ENCODE assay signal across 20 cellular contexts in genomic region chr20:19619904-19620430, GRCh38.
DNase-seq lines count a peak whose midpoint lies in the region; ATAC-seq, FAIRE-seq and TF ChIP-seq lines count a peak whose summit lies in the region.
"Had no signal": no experiment of that assay in that cellular context is flagged by ENCODE, and none has a peak within 500 bp of the region (broad histone marks: within the 10 kb centered on the region; RNA-seq: fewer than 3 reads in every experiment).

No MANE protein-coding gene starts in this region.

- DNase-seq in GM23338 (ENCODE audit: low spot score), result no peak
- DNase-seq in H1 (ENCODE audit: low read depth in 1 of 2, low spot score in 2 of 2), result no peak
- no peak for DNase-seq in EL
- no peak for DNase-seq in activated naive CD4-positive, alpha-beta T cell (lab: John Stamatoyannopoulos, UW)
- no peak for DNase-seq in stimulated activated naive CD8-positive, alpha-beta T cell treated with anti-CD3 and anti-CD28 coated beads, Interleukin-15, amount 100 ng/mL, for 72 hours
- DNase-seq: ACHN; BE2C; C1 segment of cervical spinal cord; CD4-positive, CD25-positive, alpha-beta regulatory T cell; CD8-positive, alpha-beta memory T cell; DMS 273 treated with DMSO at 0.1 percent for 48 hours; DND-41; GOT3; HCEC 1CT; KBM-7 had no signal

- H3K56ac ChIP-seq in H1 (replicated peaks; ENCODE audit: insufficient read length, low read depth, low read length), result no peak overlapping the region

- no peak overlapping the region for H4K91ac ChIP-seq in H1 (replicated peaks; ENCODE audit: insufficient read length, low read length)

- no peak overlapping the region for H3K18ac ChIP-seq in H1 (ENCODE audit: extremely low read depth, low read length)

- POLR2A ChIA-PET in H1 (lab: Charles Lee; ENCODE audit: partially characterized antibody), result interaction anchor here (1.7 kb wide), 1 partner anchor 9 kb away, joined by 5 read pairs; no protein-coding TSS in a partner anchor

- peaks cover 12% of the 10 kb centered on the region for H3K9me3 Mint-ChIP-seq in GM23338
- H3K9me3 Mint-ChIP-seq in nephron, result peaks cover 9% of the 10 kb centered on the region
- peaks cover 11% of the 10 kb centered on the region in 2 donors for H3K9me3 Mint-ChIP-seq in stimulated activated naive CD8-positive, alpha-beta T cell treated with anti-CD3 and anti-CD28 coated beads, Interleukin-15, amount 100 ng/mL, for 72 hours

- no peak overlapping the region for H2AK5ac ChIP-seq in H1 (ENCODE audit: low read depth, low read length)

- no peak overlapping the region for H2BK15ac ChIP-seq in H1 (ENCODE audit: low read length)

- TF ChIP-seq EP300 in H1 (IDR thresholded peaks at IDR 0.05; ENCODE audit: borderline replicate concordance in 1 of 2, low read depth in 2 of 2, low read length in 2 of 2), result no peak

- H3K4me1 Mint-ChIP-seq in GM23338 (peaks cover 30% of the 10 kb centered on the region), nephron (peaks cover 66% of the 10 kb centered on the region)
- H3K4me1 Mint-ChIP-seq in stimulated activated naive CD8-positive, alpha-beta T cell treated with anti-CD3 and anti-CD28 coated beads, Interleukin-15, amount 100 ng/mL, for 72 hours, result no peaks in the 10 kb centered on the region
- H3K4me1 Mint-ChIP-seq: CD4-positive, CD25-positive, alpha-beta regulatory T cell; CD8-positive, alpha-beta memory T cell; IgD-negative memory B cell had no signal

- H3K27ac ChIP-seq in GM23338 (ENCODE audit: low read depth) (no peak overlapping the region), HUES64 (ENCODE audit: low read depth, low read length) (peak overlapping the region; percentile 9; the same call in 1 of the 2 replicates), H1 (ENCODE audit: low read depth, low read length) (no peak overlapping the region)

- H3K23me2 ChIP-seq in H1 (ENCODE audit: low read depth, low read length), result no peaks in the 10 kb centered on the region

- H3K36me3 ChIP-seq in GM23338 (ENCODE audit: insufficient read depth) (no peaks in the 10 kb centered on the region), HUES64 (ENCODE audit: insufficient read depth, low read length) (no peaks in the 10 kb centered on the region), H1 (ENCODE audit: control insufficient read depth in 2 of 4, insufficient read depth in 4 of 4, low read length in 3 of 4) (no peaks in the 10 kb centered on the region)
- H3K36me3 ChIP-seq: BE2C had no signal

- H3K9me3 ChIP-seq in HUES64 (ENCODE audit: insufficient read depth, low read depth, low read length) (peaks cover 6% of the 10 kb centered on the region; the same call in 1 of the 2 replicates), H1 (ENCODE audit: insufficient read depth in 2 of 2, low read depth in 1 of 2, low read length in 1 of 2) (peaks cover 5 to 8% of the 10 kb centered on the region in 2 experiments; a peak in 2 of 4 replicates)
- H3K9me3 ChIP-seq: BE2C had no signal

- no peak overlapping the region for H3K23ac ChIP-seq in H1 (ENCODE audit: insufficient read length)

- no peak overlapping the region for H3K27ac Mint-ChIP-seq in GM23338
- H3K27ac Mint-ChIP-seq in nephron, result peak overlapping the region; percentile 33 to 40 (median 33)
- H3K27ac Mint-ChIP-seq in stimulated activated naive CD8-positive, alpha-beta T cell treated with anti-CD3 and anti-CD28 coated beads, Interleukin-15, amount 100 ng/mL, for 72 hours, result no peak overlapping the region
- H3K27ac Mint-ChIP-seq: CD4-positive, CD25-positive, alpha-beta regulatory T cell; IgD-negative memory B cell had no signal

- H3K79me2 ChIP-seq in GM23338 (replicated peaks; ENCODE audit: insufficient read depth) (no peaks in the 10 kb centered on the region), H1 (ENCODE audit: control insufficient read depth in 1 of 2, insufficient read depth in 2 of 2, low read length in 2 of 2) (no peaks in the 10 kb centered on the region)

- TF ChIP-seq RAD21 in H1 (IDR thresholded peaks at IDR 0.05 in 1 of 2, conservative IDR thresholded peaks at IDR 0.05 in 1 of 2; ENCODE audit: low read depth in 2 of 2, low read length in 2 of 2), result no peak

- no peak overlapping the region for H2BK120ac ChIP-seq in H1 (replicated peaks; ENCODE audit: low read depth, low read length)

- H3K4me1 ChIP-seq in GM23338 (ENCODE audit: insufficient read depth) (peaks cover 21% of the 10 kb centered on the region), HUES64 (ENCODE audit: insufficient read depth, low read length) (peaks cover 24% of the 10 kb centered on the region), H1 (replicated peaks in 1 of 4; ENCODE audit: control insufficient read depth in 3 of 4, insufficient read depth in 4 of 4, low read length in 3 of 4) (peaks cover 0 to 24% (median 8%) of the 10 kb centered on the region in 4 experiments; a peak in 3 of 7 replicates)
- H3K4me1 ChIP-seq: BE2C had no signal

- H3K14ac ChIP-seq in H1 (ENCODE audit: insufficient read length), result no peak overlapping the region

- H2BK12ac ChIP-seq in H1 (ENCODE audit: low read depth, low read length), result no peak overlapping the region

- no peak for FAIRE-seq in H1 (lab: Jason Lieb, UNC)
- FAIRE-seq: G401.6, GM12891 had no signal

- H3K36me3 Mint-ChIP-seq in GM23338 (ENCODE audit: low read depth) (peaks cover 17% of the 10 kb centered on the region), nephron (ENCODE audit: low read depth) (peaks cover 4% of the 10 kb centered on the region)
- H3K36me3 Mint-ChIP-seq: CD4-positive, CD25-positive, alpha-beta regulatory T cell; CD8-positive, alpha-beta memory T cell; IgD-negative memory B cell had no signal

- H3K4me3 ChIP-seq in GM23338 (no peak overlapping the region), HUES64 (ENCODE audit: low read length) (no peak overlapping the region), H1 (ENCODE audit: extremely low read depth in 1 of 4, insufficient read depth in 2 of 4, low read depth in 3 of 4, low read length in 4 of 4) (peak overlapping the region in 1 of 4 experiments; percentile 19; a peak in 1 of 8 replicates)

- H4K20me1 ChIP-seq in GM23338 (replicated peaks; ENCODE audit: insufficient read depth) (no peaks in the 10 kb centered on the region), H1 (replicated peaks in 1 of 2; ENCODE audit: control insufficient read depth in 1 of 2, insufficient read depth in 2 of 2, low read length in 2 of 2) (no peaks in the 10 kb centered on the region)

- no peak overlapping the region for H3K9ac ChIP-seq in HUES64 (ENCODE audit: low read depth, low read length)
- no peak overlapping the region for H3K9ac ChIP-seq in H1 (replicated peaks in 1 of 4; ENCODE audit: extremely low read depth in 1 of 4, low read depth in 3 of 4, low read length in 3 of 4)

- H3K4me3 Mint-ChIP-seq in GM23338 (peak overlapping the region; percentile 16; the same call in 1 of the 3 replicates), nephron (no peak overlapping the region)
- no peak overlapping the region for H3K4me3 Mint-ChIP-seq in stimulated activated naive CD8-positive, alpha-beta T cell treated with anti-CD3 and anti-CD28 coated beads, Interleukin-15, amount 100 ng/mL, for 72 hours
- H3K4me3 Mint-ChIP-seq: CD4-positive, CD25-positive, alpha-beta regulatory T cell; CD8-positive, alpha-beta memory T cell; IgD-negative memory B cell had no signal

- no peak overlapping the region for H2BK5ac ChIP-seq in H1 (ENCODE audit: low read depth, low read length)

- H3K27me3 Mint-ChIP-seq in GM23338 (ENCODE audit: insufficient read depth, low read depth, poor library complexity) (no peaks in the 10 kb centered on the region), nephron (ENCODE audit: low read depth) (peaks cover 5% of the 10 kb centered on the region)
- peaks cover 53% of the 10 kb centered on the region for H3K27me3 Mint-ChIP-seq in stimulated activated naive CD8-positive, alpha-beta T cell treated with anti-CD3 and anti-CD28 coated beads, Interleukin-15, amount 100 ng/mL, for 72 hours
- H3K27me3 Mint-ChIP-seq: CD4-positive, CD25-positive, alpha-beta regulatory T cell had no signal

- peaks cover 40% of the 10 kb centered on the region for H3K9me2 ChIP-seq in GM23338 (ENCODE audit: insufficient read depth)

- no peaks in the 10 kb centered on the region for H3K27me3 ChIP-seq in GM23338 (ENCODE audit: insufficient read depth)
- H3K27me3 ChIP-seq in HUES64 (ENCODE audit: insufficient read depth, low read length), result no peaks in the 10 kb centered on the region
- no peaks in the 10 kb centered on the region for H3K27me3 ChIP-seq in H1 (replicated peaks in 1 of 4; ENCODE audit: control insufficient read depth in 3 of 4, extremely low read depth in 1 of 4, insufficient read depth in 3 of 4, low read length in 3 of 4)
- H3K27me3 ChIP-seq: BE2C had no signal

- ATAC-seq in GM23338, result no peak
- no peak for ATAC-seq in stimulated activated naive CD8-positive, alpha-beta T cell treated with anti-CD3 and anti-CD28 coated beads, Interleukin-15, amount 100 ng/mL, for 72 hours

- H3K4me2 ChIP-seq in GM23338 (0 out of 2 replicates have a peak overlapping the region, but pooled peaks have one; percentile 43), H1 (ENCODE audit: insufficient read depth in 1 of 2, low read depth in 2 of 2, low read length in 2 of 2) (peak overlapping the region; percentile 28 to 45; a peak in 2 of 4 replicates)

- H4K8ac ChIP-seq in H1 (ENCODE audit: extremely low read depth, insufficient read depth, low read length), result no peak overlapping the region

- no peak overlapping the region for H4K5ac ChIP-seq in H1 (ENCODE audit: insufficient read length, low read depth, low read length)

- H2BK20ac ChIP-seq in H1 (ENCODE audit: low read length), result no peak overlapping the region

- TF ChIP-seq CTCF in GM23338 (conservative IDR thresholded peaks at IDR 0.05; ENCODE audit: low read depth in 2 of 2) (no peak), H1 (IDR thresholded peaks at IDR 0.05; ENCODE audit: control extremely low read depth in 1 of 3, insufficient read depth in 1 of 3, low read depth in 1 of 3, low read length in 3 of 3) (no peak), nephron (IDR thresholded peaks at IDR 0.05; ENCODE audit: unreplicated experiment in 3 of 3) (no peak)

- no peaks in the 10 kb centered on the region for H3F3A ChIP-seq in GM23338 (replicated peaks; ENCODE audit: low read depth)

- 59% methylated on average over 2 of the region's 2 CpGs for WGBS in HUES64
- WGBS in H1 (ENCODE audit: extremely low coverage in 1 of 2, insufficient coverage in 1 of 2, insufficient read length in 1 of 2, insufficient replicate concordance in 2 of 2, low coverage in 1 of 2, low lambda C conversion rate in 2 of 2, missing lambda C conversion rate in 1 of 2), 2 experiments, result 74% methylated on average over 2 of the region's 2 CpGs; no CpG with 5 or more reads in 1 of the 2 experiments

- TF ChIP-seq POLR2A in H1 (IDR thresholded peaks at IDR 0.05; ENCODE audit: control extremely low read depth in 1 of 2, low read depth in 2 of 2, low read length in 2 of 2), result no peak

- H3K4ac ChIP-seq in H1 (replicated peaks; ENCODE audit: insufficient read length, low read depth, low read length), result no peak overlapping the region

- H3K79me1 ChIP-seq in H1 (ENCODE audit: low read depth, low read length), result no peaks in the 10 kb centered on the region

- H2AFZ ChIP-seq in GM23338 (no peak overlapping the region), H1 (ENCODE audit: low read length) (no peak overlapping the region)

- CTCF ChIA-PET in H1 (lab: Charles Lee; ENCODE audit: partially characterized antibody), result interaction anchor here (0.9 to 2.6 kb wide), 8 partner anchors 8 to 43 kb away, joined by 3 to 12 read pairs (median 4); no protein-coding TSS in a partner anchor

TF ChIP-seq in H1, 55 proteins besides CTCF, POLR2A, EP300 and RAD21 (continues in another document):
- no peak for TF ChIP-seq KDM4A (IDR thresholded peaks at IDR 0.05; ENCODE audit: low read depth, low read length, severe bottlenecking)

Comparison
In these comparisons a context has a peak if more than half of its experiments do, and no peak if none do; other contexts are left out.
1. H3K27ac Mint-ChIP-seq: peak in nephron (3 of 3); none in GM23338 (single experiment) and stimulated activated naive CD8-positive, alpha-beta T cell treated with anti-CD3 and anti-CD28 coated beads, Interleukin-15, amount 100 ng/mL, for 72 hours (0 of 2).